In genomic region chr12:57273516-57273915, GRCh38 we compare ENCODE assay signal across 22 cellular contexts. TPM values are rescaled to one million over a fixed set of nuclear protein-coding genes. Genes with fewer than 3 reads are reported as not detected.
DNase-seq lines count a peak whose midpoint lies in the region; ATAC-seq and TF ChIP-seq lines count a peak whose summit lies in the region.
"Had no signal": no experiment of that assay in that cellular context is flagged by ENCODE, and none has a peak within 500 bp of the region (broad histone marks: within the 10 kb centered on the region; RNA-seq: fewer than 3 reads in every experiment).

No MANE protein-coding gene starts in this region.

- H3K27ac Mint-ChIP-seq in nephron (peak overlapping the region; percentile 60 to 86 (median 84)), CD14-positive monocyte (no peak overlapping the region)
- H3K27ac Mint-ChIP-seq: B cell had no signal

- H3K36me3 ChIP-seq in heart left ventricle (peaks cover 0 to 91% (median 43%) of the 10 kb centered on the region in 9 donors), Peyer's patch (peaks cover 0 to 69% (median 0%) of the 10 kb centered on the region in 3 donors)

- H3K9me3 Mint-ChIP-seq in nephron = no peaks in the 10 kb centered on the region
- H3K9me3 Mint-ChIP-seq in CD14-positive monocyte = no peaks in the 10 kb centered on the region

- H3K9me3 ChIP-seq in heart left ventricle = no peaks in the 10 kb centered on the region
- H3K9me3 ChIP-seq in Peyer's patch = no peaks in the 10 kb centered on the region
- H3K9me3 ChIP-seq: A549 had no signal

- H3K4me3 Mint-ChIP-seq in nephron = peak overlapping the region in 1 of 3 experiments; percentile 18
- no peak overlapping the region for H3K4me3 Mint-ChIP-seq in CD14-positive monocyte
- H3K4me3 Mint-ChIP-seq: B cell had no signal

- H3K36me3 Mint-ChIP-seq in nephron (ENCODE audit: low read depth) = peaks cover 71% of the 10 kb centered on the region
- H3K36me3 Mint-ChIP-seq in CD14-positive monocyte = peaks cover 84 to 97% of the 10 kb centered on the region in 2 donors

- H3K27ac ChIP-seq in heart left ventricle = peak overlapping the region in 7 of 12 donors; percentile 33 to 68 (median 49)
- H3K27ac ChIP-seq in VCaP = peak overlapping the region; percentile 37
- H3K27ac ChIP-seq in Peyer's patch = no peak overlapping the region
- H3K27ac ChIP-seq: A549, HL-60 had no signal

- intact Hi-C loops in heart left ventricle (cut with DNase I) (loop anchor here in 1 of 10 donors (2.0 kb wide), 1 partner anchor 59 kb away; no protein-coding TSS in a partner anchor), Right ventricle myocardium superior (cut with DNase I) (no loop called here), CD14-positive monocyte (cut with micrococcal nuclease) (no loop called here)

- no peaks in the 10 kb centered on the region for H3K27me3 Mint-ChIP-seq in nephron (ENCODE audit: low read depth)
- H3K27me3 Mint-ChIP-seq in CD14-positive monocyte (ENCODE audit: low read depth in 3 of 3) = no peaks in the 10 kb centered on the region
- H3K27me3 Mint-ChIP-seq: B cell had no signal

- ATAC-seq in heart left ventricle = no peak
- no peak for ATAC-seq in Right ventricle myocardium superior (ENCODE audit: poor library complexity)
- no peak for ATAC-seq in HG03520 (IDR thresholded peaks at IDR 0.05; ENCODE audit: unreplicated experiment)
- ATAC-seq: A549, HepG2, Panc1 had no signal

- H3K4me3 ChIP-seq in heart left ventricle (no peak overlapping the region), Peyer's patch (no peak overlapping the region)
- H3K4me3 ChIP-seq: A549 had no signal

- peaks cover 0 to 34% (median 12%) of the 10 kb centered on the region in 12 donors for H3K4me1 ChIP-seq in heart left ventricle
- H3K4me1 ChIP-seq in Peyer's patch = no peaks in the 10 kb centered on the region
- H3K4me1 ChIP-seq: A549 had no signal

- peaks cover 35% of the 10 kb centered on the region for H3K4me1 Mint-ChIP-seq in nephron
- peaks cover 6% of the 10 kb centered on the region for H3K4me1 Mint-ChIP-seq in CD14-positive monocyte

- DNase-seq in heart left ventricle (no peak), Right ventricle myocardium superior (no peak), CD14-positive monocyte (ENCODE audit: low spot score) (no peak), Peyer's patch (no peak)
- DNase-seq: DMS53; KG1; NCI-H1092 treated with DMSO at 0.1 percent for 48 hours; NCI-H1436 treated with DMSO at 0.1 percent for 48 hours; NCI-H1930; NCI-H510A treated with DMSO at 0.1 percent for 48 hours; NCI-H748 treated with DMSO at 0.1 percent for 48 hours; NK-92 treated with Interleukin-12 subunit alpha and Interleukin-12 subunit beta, amount 100 ng/mL, for 24 hours had no signal

- TF ChIP-seq CTCF in heart left ventricle (IDR thresholded peaks at IDR 0.05) (no peak), VCaP (conservative IDR thresholded peaks at IDR 0.05) (no peak), nephron (IDR thresholded peaks at IDR 0.05; ENCODE audit: unreplicated experiment in 3 of 3) (no peak), CD14-positive monocyte (IDR thresholded peaks at IDR 0.05) (no peak), Peyer's patch (IDR thresholded peaks at IDR 0.05) (no peak)

- no peak for TF ChIP-seq POLR2A in heart left ventricle (IDR thresholded peaks at IDR 0.05)
- no peak for TF ChIP-seq POLR2A in Peyer's patch (IDR thresholded peaks at IDR 0.05)

- H3K27me3 ChIP-seq in heart left ventricle (no peaks in the 10 kb centered on the region), Peyer's patch (no peaks in the 10 kb centered on the region)

RNA-seq across cellular contexts. Expression of gene STAC3, which starts 22.5 kb away (rescaled TPM):
- total RNA-seq in heart left ventricle (1 to 10 TPM in 3 of 9 donors, under 1 TPM in 5, not detected in 1; 0.47 to 5.7 (median 0.92) TPM), Right ventricle myocardium superior (1.2 TPM), Peyer's patch (1 to 10 TPM; 1.9 to 6.6 (median 2.4) TPM)
- polyA plus RNA-seq in heart left ventricle (under 1 TPM; 0.61 to 0.67 TPM), CD14-positive monocyte (1 to 10 TPM; 7.0 to 9.1 TPM)
- total RNA-seq: H4, SK-MEL-5 had no signal

RNA-seq across cellular contexts. Expression of gene SHMT2, which starts 44.0 kb away (rescaled TPM):
- total RNA-seq in heart left ventricle = 10 to 100 TPM; 26.2 to 46.7 (median 35.5) TPM
- polyA plus RNA-seq in heart left ventricle = 10 to 100 TPM; 15.9 to 76.5 TPM
- 26.8 TPM for total RNA-seq in Right ventricle myocardium superior
- polyA plus RNA-seq in CD14-positive monocyte = 10 to 100 TPM; 36.8 to 39.8 TPM
- total RNA-seq in Peyer's patch = 10 to 100 TPM; 34.4 to 72.6 (median 36.3) TPM

RNA-seq across cellular contexts. Expression of gene NXPH4, which starts 56.9 kb away (rescaled TPM):
- total RNA-seq in heart left ventricle (1 to 10 TPM; 1.9 to 8.0 (median 3.2) TPM), Right ventricle myocardium superior (0.70 TPM), Peyer's patch (not detected)
- polyA plus RNA-seq in heart left ventricle (1 to 10 TPM; 1.3 to 2.3 TPM), CD14-positive monocyte (not detected)
- total RNA-seq: HepG2 had no signal

Comparison
In these comparisons a context has a peak if more than half of its experiments do, and no peak if none do; other contexts are left out.
1. H3K27ac ChIP-seq: peak in heart left ventricle (7 of 12) and VCaP (single experiment); none in Peyer's patch (0 of 4).
2. H3K27ac Mint-ChIP-seq: peak in nephron (3 of 3); none in CD14-positive monocyte (0 of 7).